Comparison of ENCODE assay signal across 7 cellular contexts in genomic region chr3:49701388-49702077, GRCh38. TPM values are rescaled to one million over a fixed set of nuclear protein-coding genes. Genes with fewer than 3 reads are reported as not detected.
DNase-seq lines count a peak whose midpoint lies in the region; ATAC-seq and TF ChIP-seq lines count a peak whose summit lies in the region.
"Had no signal": no experiment of that assay in that cellular context is flagged by ENCODE, and none has a peak within 500 bp of the region (broad histone marks: within the 10 kb centered on the region; RNA-seq: fewer than 3 reads in every experiment).

No MANE protein-coding gene starts in this region.

- no peak overlapping the region for H3K4me3 Mint-ChIP-seq in activated naive CD4-positive, alpha-beta T cell treated with anti-CD3 and anti-CD28 coated beads, Interleukin-2, amount 10 ng/mL, durations not matched to agents 7 days and 5 days
- H3K4me3 Mint-ChIP-seq in naive thymus-derived CD8-positive, alpha-beta T cell: no peak overlapping the region

- CTCF ChIA-PET in activated naive CD4-positive, alpha-beta T cell treated with anti-CD3 and anti-CD28 coated beads, Interleukin-2, amount 10 ng/mL, durations not matched to agents 7 days and 5 days (lab: Charles Lee): interaction anchor here (0.7 to 4.3 kb wide), 13 partner anchors 10 to 162 kb away, joined by 3 to 30 read pairs (median 3); partner anchors contain the start of genes AMIGO3 and GMPPB

- peaks cover 12% of the 10 kb centered on the region for H3K36me3 Mint-ChIP-seq in activated naive CD4-positive, alpha-beta T cell treated with anti-CD3 and anti-CD28 coated beads, Interleukin-2, amount 10 ng/mL, durations not matched to agents 7 days and 5 days
- peaks cover 0 to 11% (median 0%) of the 10 kb centered on the region in 3 donors for H3K36me3 Mint-ChIP-seq in naive thymus-derived CD8-positive, alpha-beta T cell

- ATAC-seq in naive thymus-derived CD8-positive, alpha-beta T cell: no peak

- WGBS in testis, 2 donors: 76 to 83% methylated on average over 21 of the region's 21 CpGs

- H3K36me3 ChIP-seq in testis (ENCODE audit: low read depth, missing control alignments): no peaks in the 10 kb centered on the region

- H3K4me1 Mint-ChIP-seq in activated naive CD4-positive, alpha-beta T cell treated with anti-CD3 and anti-CD28 coated beads, Interleukin-2, amount 10 ng/mL, durations not matched to agents 7 days and 5 days: no peaks in the 10 kb centered on the region
- H3K4me1 Mint-ChIP-seq in naive thymus-derived CD8-positive, alpha-beta T cell: peaks cover 3 to 7% (median 6%) of the 10 kb centered on the region in 4 donors

- H3K4me3 ChIP-seq in choroid plexus epithelial cell (ENCODE audit: low read depth, low read length) (no peak overlapping the region), testis (no peak overlapping the region)

- H3K4me1 ChIP-seq in testis: no peaks in the 10 kb centered on the region

- intact Hi-C loops in testis (cut with DNase I; ENCODE audit: low total_unique reads): no loop called here

- DNase-seq in activated naive CD4-positive, alpha-beta T cell treated with anti-CD3 and anti-CD28 coated beads, Interleukin-2, amount 10 ng/mL, durations not matched to agents 7 days and 5 days: peak; percentile 41
- no peak for DNase-seq in activated naive CD4-positive, alpha-beta T cell treated with Interleukin-2 at 50 U/mL for 16 hours
- DNase-seq in choroid plexus epithelial cell (ENCODE audit: low read depth) (no peak), testis (no peak), germinal center (ENCODE audit: low spot score) (no peak)
- no peak for DNase-seq in naive thymus-derived CD8-positive, alpha-beta T cell
- DNase-seq: CD4-positive, CD25-positive, alpha-beta regulatory T cell had no signal

- no peaks in the 10 kb centered on the region for H3K27me3 ChIP-seq in testis

- no peaks in the 10 kb centered on the region for H3K9me3 Mint-ChIP-seq in activated naive CD4-positive, alpha-beta T cell treated with anti-CD3 and anti-CD28 coated beads, Interleukin-2, amount 10 ng/mL, durations not matched to agents 7 days and 5 days
- no peaks in the 10 kb centered on the region for H3K9me3 Mint-ChIP-seq in naive thymus-derived CD8-positive, alpha-beta T cell
- H3K9me3 Mint-ChIP-seq: CD4-positive, CD25-positive, alpha-beta regulatory T cell had no signal

- H3K27ac ChIP-seq in testis: no peak overlapping the region

- POLR2A ChIA-PET in naive thymus-derived CD8-positive, alpha-beta T cell (lab: Charles Lee): interaction anchor here (0.9 to 1.2 kb wide), 2 partner anchors 11 to 18 kb away, joined by 4 to 5 read pairs; partner anchors contain the start of gene AMIGO3

- H3K9me3 ChIP-seq in testis: no peaks in the 10 kb centered on the region

- H3K27me3 Mint-ChIP-seq in activated naive CD4-positive, alpha-beta T cell treated with anti-CD3 and anti-CD28 coated beads, Interleukin-2, amount 10 ng/mL, durations not matched to agents 7 days and 5 days: no peaks in the 10 kb centered on the region
- no peaks in the 10 kb centered on the region for H3K27me3 Mint-ChIP-seq in naive thymus-derived CD8-positive, alpha-beta T cell
- H3K27me3 Mint-ChIP-seq: CD4-positive, CD25-positive, alpha-beta regulatory T cell had no signal

- no peak for TF ChIP-seq POLR2A in testis (IDR thresholded peaks at IDR 0.05)

- no peak overlapping the region for H3K27ac Mint-ChIP-seq in activated naive CD4-positive, alpha-beta T cell treated with anti-CD3 and anti-CD28 coated beads, Interleukin-2, amount 10 ng/mL, durations not matched to agents 7 days and 5 days
- no peak overlapping the region for H3K27ac Mint-ChIP-seq in naive thymus-derived CD8-positive, alpha-beta T cell
- H3K27ac Mint-ChIP-seq: CD4-positive, CD25-positive, alpha-beta regulatory T cell had no signal

- TF ChIP-seq CTCF in choroid plexus epithelial cell (conservative IDR thresholded peaks at IDR 0.05; ENCODE audit: low read depth, low read length) (peak; percentile 71), testis (IDR thresholded peaks at IDR 0.05) (peak in 2 of 3 experiments; percentile 35 to 44)

RNA-seq across cellular contexts. Expression of gene RNF123, which starts 12.2 kb away (rescaled TPM):
- 10 to 100 TPM; 72.4 to 79.7 TPM for total RNA-seq in testis
- polyA plus RNA-seq in testis (ENCODE audit: insufficient read depth, low read depth, low replicate concordance): 54.7 TPM
- 10 to 100 TPM; 66.4 to 70.0 TPM for total RNA-seq in naive thymus-derived CD8-positive, alpha-beta T cell
- polyA plus RNA-seq in naive thymus-derived CD8-positive, alpha-beta T cell: 10 to 100 TPM in 2 of 3 donors, 1 to 10 TPM in 1; 8.8 to 20.4 (median 10.5) TPM

RNA-seq across cellular contexts. Expression of gene MST1, which starts 12.3 kb away (rescaled TPM):
- total RNA-seq in testis: 10 to 100 TPM; 60.3 to 67.1 TPM
- 73.4 TPM for polyA plus RNA-seq in testis (ENCODE audit: insufficient read depth, low read depth, low replicate concordance)
- 10 to 100 TPM; 13.3 to 13.7 TPM for total RNA-seq in naive thymus-derived CD8-positive, alpha-beta T cell
- polyA plus RNA-seq in naive thymus-derived CD8-positive, alpha-beta T cell: 1 to 10 TPM in 1 of 3 donors, under 1 TPM in 2; 0.29 to 1.1 (median 0.74) TPM

RNA-seq across cellular contexts. Expression of gene AMIGO3, which starts 18.0 kb away (rescaled TPM):
- 10 to 100 TPM in 1 of 2 donors, 1 to 10 TPM in 1; 8.8 to 14.8 TPM for total RNA-seq in testis
- 3.0 TPM for polyA plus RNA-seq in testis (ENCODE audit: insufficient read depth, low read depth, low replicate concordance)
- total RNA-seq in naive thymus-derived CD8-positive, alpha-beta T cell: 1 to 10 TPM; 1.0 to 1.1 TPM
- 1 to 10 TPM; 1.2 to 1.5 (median 1.2) TPM for polyA plus RNA-seq in naive thymus-derived CD8-positive, alpha-beta T cell
- total RNA-seq: CD4-positive, CD25-positive, alpha-beta regulatory T cell had no signal

RNA-seq across cellular contexts. Expression of gene GMPPB, which starts 22.2 kb away (rescaled TPM):
- total RNA-seq in testis: 10 to 100 TPM; 15.7 to 23.4 TPM
- 16.8 TPM for polyA plus RNA-seq in testis (ENCODE audit: insufficient read depth, low read depth, low replicate concordance)
- total RNA-seq in naive thymus-derived CD8-positive, alpha-beta T cell: 10 to 100 TPM; 21.6 to 22.2 TPM
- 10 to 100 TPM in 2 of 3 donors, 1 to 10 TPM in 1; 7.5 to 14.8 (median 12.3) TPM for polyA plus RNA-seq in naive thymus-derived CD8-positive, alpha-beta T cell

RNA-seq across cellular contexts. Expression of gene APEH, which starts 27.4 kb away (rescaled TPM):
- 10 to 100 TPM; 76.7 to 94.5 TPM for total RNA-seq in testis
- polyA plus RNA-seq in testis (ENCODE audit: insufficient read depth, low read depth, low replicate concordance): 72.3 TPM
- 100 to 1,000 TPM; 137 to 139 TPM for total RNA-seq in naive thymus-derived CD8-positive, alpha-beta T cell
- polyA plus RNA-seq in naive thymus-derived CD8-positive, alpha-beta T cell: 100 to 1,000 TPM; 105 to 131 (median 114) TPM

Comparison
In these comparisons a context has a peak if more than half of its experiments do, and no peak if none do; other contexts are left out.
1. RNA of gene MST1, which starts 12.3 kb away (total RNA-seq): 60.3 to 67.1 TPM in testis; 13.3 to 13.7 TPM in naive thymus-derived CD8-positive, alpha-beta T cell; every median in the first group is over 4 times any median in the second.
2. RNA of gene AMIGO3, which starts 18.0 kb away (total RNA-seq): 8.8 to 14.8 TPM in testis; 1.0 to 1.1 TPM in naive thymus-derived CD8-positive, alpha-beta T cell; every median in the first group is over 4 times any median in the second.